ENCODE assay signal across 23 cellular contexts in the genomic region with DNA sequence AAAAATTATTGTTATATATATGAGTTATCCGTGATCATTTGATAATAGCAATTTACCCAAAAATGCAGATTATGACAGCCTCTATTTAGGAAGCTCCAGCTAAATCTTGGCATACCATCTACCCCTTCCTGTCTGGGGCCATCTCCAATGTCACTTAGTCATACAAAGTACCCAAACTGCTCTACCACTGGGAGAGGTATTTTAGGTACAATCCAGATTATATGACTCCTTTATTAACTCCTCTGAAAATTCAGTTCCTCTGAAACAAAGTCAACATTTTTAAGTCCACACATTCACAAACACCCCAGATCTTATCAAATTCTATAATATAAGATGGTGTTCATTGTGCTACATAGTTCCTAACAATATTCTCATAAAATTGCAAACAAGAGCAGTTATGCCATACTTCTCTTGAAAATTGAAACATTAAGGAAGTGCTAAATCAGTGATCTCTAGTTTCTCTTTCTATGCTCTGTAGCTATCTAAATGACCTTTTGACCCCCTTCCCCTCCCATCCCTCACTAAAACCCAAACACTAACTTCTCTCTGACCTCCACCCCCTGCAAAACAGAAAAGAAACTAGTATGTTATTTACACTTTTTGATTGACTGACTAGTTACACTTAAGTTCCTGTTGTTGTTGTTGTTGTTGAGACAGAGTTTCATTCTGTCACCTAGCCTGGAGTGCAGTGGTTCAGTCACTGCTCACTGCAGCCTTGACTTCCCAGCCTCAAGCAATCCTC. TPM values are rescaled to one million over a fixed set of nuclear protein-coding genes. Genes with fewer than 3 reads are reported as not detected.
DNase-seq lines count a peak whose midpoint lies in the region; ATAC-seq, FAIRE-seq and TF ChIP-seq lines count a peak whose summit lies in the region.
"Had no signal": no experiment of that assay in that cellular context is flagged by ENCODE, and none has a peak within 500 bp of the region (broad histone marks: within the 10 kb centered on the region; RNA-seq: fewer than 3 reads in every experiment).

No MANE protein-coding gene starts in this region.

- no peak for DNase-seq in CD14-positive monocyte (ENCODE audit: low spot score)
- DNase-seq in GM19239 (ENCODE audit: insufficient read length, low spot score) = no peak
- peak; percentile 25 for DNase-seq in SKM-1 treated with dmso at 0.1 percent for 144 hours (lab: John Stamatoyannopoulos, UW; ENCODE audit: unreplicated experiment)
- DNase-seq in progenitor cell of endocrine pancreas (ENCODE audit: low spot score, unreplicated experiment) = no peak
- DNase-seq in SHP77 (lab: John Stamatoyannopoulos, UW) = no peak
- DNase-seq: activated CD4-positive, alpha-beta memory T cell treated with anti-CD3 and anti-CD28 coated beads for 36 hours; activated T-cell treated with anti-CD3 and anti-CD28 coated beads, Interleukin-2, amount 50 U/mL, for 1 hour; body of pancreas; CD4-positive, alpha-beta T cell; colonic mucosa; DMS79 treated with DMSO at 0.1 percent for 48 hours; H7; NCI-H1694 treated with DMSO at 0.1 percent for 48 hours; right lobe of liver; stimulated activated naive CD8-positive, alpha-beta T cell treated with anti-CD3 and anti-CD28 coated beads, Interleukin-15, amount 100 ng/mL, for 72 hours; uterus had no signal

- H3K79me2 ChIP-seq in Loucy (ENCODE audit: insufficient read depth, low read length) = no peaks in the 10 kb centered on the region

- TF ChIP-seq CTCF in CD14-positive monocyte (IDR thresholded peaks at IDR 0.05) (no peak), Loucy (conservative IDR thresholded peaks at IDR 0.05; ENCODE audit: low read length) (no peak), progenitor cell of endocrine pancreas (IDR thresholded peaks at IDR 0.05; ENCODE audit: unreplicated experiment) (no peak)

- FAIRE-seq in GM19239 (lab: Jason Lieb, UNC) = peak; percentile 49
- FAIRE-seq: endothelial cell of umbilical vein, frontal cortex had no signal

- no peaks in the 10 kb centered on the region for H3K27me3 ChIP-seq in Loucy (ENCODE audit: insufficient read depth, low read length, poor library complexity, severe bottlenecking)
- H3K27me3 ChIP-seq: body of pancreas, colonic mucosa, right lobe of liver, uterus had no signal

- H3K9me3 Mint-ChIP-seq in CD14-positive monocyte (peaks cover 0 to 7% (median 6%) of the 10 kb centered on the region in 7 donors), progenitor cell of endocrine pancreas (ENCODE audit: low read depth) (peaks cover 4% of the 10 kb centered on the region)
- H3K9me3 Mint-ChIP-seq: activated CD4-positive, alpha-beta memory T cell treated with anti-CD3 and anti-CD28 coated beads for 36 hours; activated naive CD4-positive, alpha-beta T cell treated with anti-CD3 and anti-CD28 coated beads, Interleukin-2, amount 50 U/mL, for 72 hours; CD4-positive, alpha-beta T cell; stimulated activated naive CD8-positive, alpha-beta T cell treated with anti-CD3 and anti-CD28 coated beads, Interleukin-15, amount 100 ng/mL, for 72 hours had no signal

- H3K4me3 Mint-ChIP-seq in CD14-positive monocyte = peak overlapping the region; percentile 37 to 48
- H3K4me3 Mint-ChIP-seq in progenitor cell of endocrine pancreas (ENCODE audit: low read depth) = no peak overlapping the region
- H3K4me3 Mint-ChIP-seq: activated CD4-positive, alpha-beta memory T cell treated with anti-CD3 and anti-CD28 coated beads for 36 hours; CD4-positive, alpha-beta T cell; stimulated activated naive CD8-positive, alpha-beta T cell treated with anti-CD3 and anti-CD28 coated beads, Interleukin-15, amount 100 ng/mL, for 72 hours had no signal

- intact Hi-C loops in CD14-positive monocyte (cut with micrococcal nuclease) = no loop called here

- H3K9me3 ChIP-seq in Loucy (ENCODE audit: insufficient read depth, low read depth, low read length) = no peaks in the 10 kb centered on the region
- H3K9me3 ChIP-seq: body of pancreas, colonic mucosa, right lobe of liver, uterus had no signal

- H3K27ac Mint-ChIP-seq in CD14-positive monocyte = peak overlapping the region; percentile 66 to 82 (median 74)
- no peak overlapping the region for H3K27ac Mint-ChIP-seq in progenitor cell of endocrine pancreas
- H3K27ac Mint-ChIP-seq: activated CD4-positive, alpha-beta memory T cell treated with anti-CD3 and anti-CD28 coated beads for 36 hours; activated naive CD4-positive, alpha-beta T cell treated with anti-CD3 and anti-CD28 coated beads, Interleukin-2, amount 50 U/mL, for 72 hours; CD4-positive, alpha-beta T cell had no signal

- H3K4me1 ChIP-seq in Loucy (ENCODE audit: insufficient read depth, low read length, poor library complexity, severe bottlenecking) = peaks cover 4% of the 10 kb centered on the region
- H3K4me1 ChIP-seq: body of pancreas, colonic mucosa, right lobe of liver, uterus had no signal

- no peaks in the 10 kb centered on the region for H4K20me1 ChIP-seq in Loucy (ENCODE audit: insufficient read depth, low read length, poor library complexity, severe bottlenecking)

- no peaks in the 10 kb centered on the region for H3K9me2 ChIP-seq in Loucy (replicated peaks; ENCODE audit: low read depth, low read length)

- peaks cover 0 to 1% of the 10 kb centered on the region in 2 donors for H3K36me3 Mint-ChIP-seq in CD14-positive monocyte
- H3K36me3 Mint-ChIP-seq in progenitor cell of endocrine pancreas (ENCODE audit: insufficient read depth) = peaks cover 2% of the 10 kb centered on the region
- H3K36me3 Mint-ChIP-seq: activated CD4-positive, alpha-beta memory T cell treated with anti-CD3 and anti-CD28 coated beads for 36 hours; activated naive CD4-positive, alpha-beta T cell treated with anti-CD3 and anti-CD28 coated beads, Interleukin-2, amount 50 U/mL, for 72 hours had no signal

- H3K4me1 Mint-ChIP-seq in CD14-positive monocyte (peaks cover 21% of the 10 kb centered on the region), progenitor cell of endocrine pancreas (ENCODE audit: low read depth) (peaks cover 24% of the 10 kb centered on the region)

- peak overlapping the region; percentile 17 for H3K4me2 ChIP-seq in Loucy (ENCODE audit: low read depth, low read length, poor library complexity, severe bottlenecking)

- H3F3A ChIP-seq in Loucy (ENCODE audit: low read depth) = no peaks in the 10 kb centered on the region

- H3K27me3 Mint-ChIP-seq in CD14-positive monocyte (ENCODE audit: low read depth in 3 of 3) = peaks cover 2 to 6% (median 4%) of the 10 kb centered on the region in 3 donors
- no peaks in the 10 kb centered on the region for H3K27me3 Mint-ChIP-seq in progenitor cell of endocrine pancreas

- H3K36me3 ChIP-seq in Loucy (ENCODE audit: insufficient read depth, low read length) = no peaks in the 10 kb centered on the region
- H3K36me3 ChIP-seq: colonic mucosa, right lobe of liver, uterus had no signal

- H2AFZ ChIP-seq in Loucy (ENCODE audit: low read length) = peak overlapping the region; percentile 71; the same call in 1 of the 2 replicates

- H3K4me3 ChIP-seq in Loucy (ENCODE audit: low read length, poor library complexity, severe bottlenecking) = no peak overlapping the region
- H3K4me3 ChIP-seq: body of pancreas, colonic mucosa, right lobe of liver, uterus had no signal

- no peak overlapping the region for H3K9ac ChIP-seq in Loucy (ENCODE audit: low read depth, low read length, poor library complexity, severe bottlenecking)

- ATAC-seq in HG02798 (IDR thresholded peaks at IDR 0.05; ENCODE audit: poor library complexity, unreplicated experiment) (no peak), GM21619 (IDR thresholded peaks at IDR 0.05; ENCODE audit: unreplicated experiment) (no peak)
- ATAC-seq: activated naive CD4-positive, alpha-beta T cell treated with anti-CD3 and anti-CD28 coated beads, Interleukin-2, amount 50 U/mL, for 72 hours; body of pancreas; left lobe of liver; stimulated activated naive CD8-positive, alpha-beta T cell treated with anti-CD3 and anti-CD28 coated beads, Interleukin-15, amount 100 ng/mL, for 72 hours had no signal

RNA-seq across cellular contexts. Expression of a gene that starts 16.4 kb away (rescaled TPM):
- polyA plus RNA-seq in CD14-positive monocyte = under 1 TPM in 1 of 2 donors, not detected in 1; 0.11 TPM
- 27.4 and 31.2 TPM in 2 replicates for total RNA-seq in progenitor cell of endocrine pancreas
- total RNA-seq: body of pancreas, frontal cortex had no signal

RNA-seq across cellular contexts. Expression of a gene that starts 23.1 kb away (rescaled TPM):
- polyA plus RNA-seq in CD14-positive monocyte = not detected
- total RNA-seq in progenitor cell of endocrine pancreas = 17.9 and 18.6 TPM in 2 replicates
- total RNA-seq: activated CD4-positive, alpha-beta memory T cell treated with anti-CD3 and anti-CD28 coated beads for 36 hours; activated naive CD4-positive, alpha-beta T cell treated with anti-CD3 and anti-CD28 coated beads, Interleukin-2, amount 50 U/mL, for 72 hours; CD4-positive, alpha-beta T cell; frontal cortex; H7 had no signal

RNA-seq across cellular contexts. Expression of a gene that starts 51.2 kb away (rescaled TPM):
- not detected for polyA plus RNA-seq in CD14-positive monocyte
- 13.7 TPM in 2 replicates for total RNA-seq in progenitor cell of endocrine pancreas
- total RNA-seq: activated CD4-positive, alpha-beta memory T cell treated with anti-CD3 and anti-CD28 coated beads for 36 hours; CD4-positive, alpha-beta T cell; frontal cortex; H7 had no signal
